Comparison of ENCODE assay signal across 24 cellular contexts in the genomic region with DNA sequence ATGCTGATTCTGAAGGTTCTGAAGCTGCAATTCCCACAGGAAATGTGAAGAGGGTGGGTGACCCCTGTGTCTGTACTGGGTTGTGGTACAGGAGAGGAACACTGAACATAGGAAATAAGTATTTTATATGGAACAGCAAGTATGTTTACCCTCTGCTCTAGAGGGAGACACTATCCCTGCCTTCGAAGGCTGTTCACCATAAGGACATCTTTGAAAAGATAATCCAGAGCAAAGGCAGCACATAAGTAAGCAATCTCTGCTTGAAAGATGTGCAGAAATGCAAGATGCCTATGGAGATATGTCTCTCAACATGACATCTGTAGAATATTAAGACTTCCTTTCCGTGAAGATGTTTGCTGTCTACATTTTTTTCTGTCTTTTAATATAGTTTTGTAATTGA.
A peak's percentile ranks its signal among the peaks of the same experiment; 100 is the strongest.
DNase-seq lines count a peak whose midpoint lies in the region; ATAC-seq, FAIRE-seq and TF ChIP-seq lines count a peak whose summit lies in the region.
"Had no signal": no experiment of that assay in that cellular context is flagged by ENCODE, and none has a peak within 500 bp of the region (broad histone marks: within the 10 kb centered on the region; RNA-seq: fewer than 3 reads in every experiment).

No MANE protein-coding gene starts in this region.

- H3K36me3 ChIP-seq in liver (ENCODE audit: control insufficient read depth in 4 of 4, insufficient read depth in 3 of 4, low read depth in 1 of 4, low read length in 3 of 4) (no peaks in the 10 kb centered on the region), HepG2 (replicated peaks in 1 of 2; ENCODE audit: control insufficient read depth in 1 of 2, insufficient read depth in 2 of 2, low read length in 2 of 2) (no peaks in the 10 kb centered on the region), osteoblast (ENCODE audit: insufficient read depth, low read length) (no peaks in the 10 kb centered on the region)
- H3K36me3 ChIP-seq: uterus had no signal

- POLR2A ChIA-PET in HepG2 (lab: Yijun Ruan, JAX) = no interaction called here

- H3K79me2 ChIP-seq in HepG2 (ENCODE audit: insufficient read depth, low read length) (no peaks in the 10 kb centered on the region), osteoblast (ENCODE audit: insufficient read depth, low read length) (no peaks in the 10 kb centered on the region)

- H4K20me1 ChIP-seq in HepG2 (ENCODE audit: insufficient read depth, low read length) (no peaks in the 10 kb centered on the region), osteoblast (ENCODE audit: insufficient read depth, low read length) (no peaks in the 10 kb centered on the region)

- in situ Hi-C loops in HepG2 (cut with HindIII; ENCODE audit: extremely low pct_ligation_motif_present, low pct_unique_long_range_greater_than_20kb) = no loop called here

- ATAC-seq in HepG2 (no peak), HG03521 (IDR thresholded peaks at IDR 0.05; ENCODE audit: unreplicated experiment) (no peak)
- ATAC-seq in activated naive CD4-positive, alpha-beta T cell treated with anti-CD3 and anti-CD28 coated beads, Interleukin-2, amount 50 U/mL, for 72 hours = no peak
- ATAC-seq: gastroesophageal sphincter; stimulated activated memory B cell treated with anti-CD40 and anti-IgM and Interleukin-4, amounts not matched to agents 10 μg/mL and 1 μg/mL and 100 μg/mL, for 72 hours had no signal

- 69% methylated on average over 2 of the region's 2 CpGs for WGBS in liver
- 9% methylated on average over 2 of the region's 2 CpGs for WGBS in HepG2 (ENCODE audit: low lambda C conversion rate)

- no peak for TF ChIP-seq POLR2A in HepG2 (IDR thresholded peaks at IDR 0.05; ENCODE audit: insufficient read depth in 1 of 2, low read depth in 2 of 2, low read length in 2 of 2)

- H3K4me1 ChIP-seq in liver (ENCODE audit: control insufficient read depth in 4 of 4, insufficient read depth in 4 of 4, low read length in 3 of 4) (no peaks in the 10 kb centered on the region), HepG2 (ENCODE audit: insufficient read depth, low read length) (no peaks in the 10 kb centered on the region), osteoblast (ENCODE audit: insufficient read depth, low read length) (no peaks in the 10 kb centered on the region)
- H3K4me1 ChIP-seq: gastroesophageal sphincter, uterus had no signal

- no peaks in the 10 kb centered on the region for H3K9me3 ChIP-seq in liver (ENCODE audit: control insufficient read depth in 4 of 4, low read length in 3 of 4)
- H3K9me3 ChIP-seq in HepG2 (ENCODE audit: low read length) = no peaks in the 10 kb centered on the region
- no peaks in the 10 kb centered on the region for H3K9me3 ChIP-seq in osteoblast (ENCODE audit: low read depth, low read length)
- H3K9me3 ChIP-seq: gastroesophageal sphincter, uterus had no signal

- H3K27ac Mint-ChIP-seq in activated naive CD4-positive, alpha-beta T cell treated with anti-CD3 and anti-CD28 coated beads, Interleukin-2, amount 50 U/mL, for 72 hours = no peak overlapping the region
- H3K27ac Mint-ChIP-seq: activated naive CD4-positive, alpha-beta T cell treated with anti-CD3 and anti-CD28 coated beads, Interleukin-2, amount 50 U/mL, for 24 hours; stimulated activated memory B cell treated with anti-CD40 and anti-IgM and Interleukin-4, amounts not matched to agents 10 μg/mL and 1 μg/mL and 100 μg/mL, for 72 hours had no signal

- no peak for TF ChIP-seq EP300 in HepG2 (IDR thresholded peaks at IDR 0.05; ENCODE audit: low read depth in 2 of 2, low read length in 2 of 2)
- TF ChIP-seq EP300 in HepG2 (CRISPR knock-in tag; IDR thresholded peaks at IDR 0.05; ENCODE audit: borderline replicate concordance) = no peak

- H3K9me3 Mint-ChIP-seq in activated naive CD4-positive, alpha-beta T cell treated with anti-CD3 and anti-CD28 coated beads, Interleukin-2, amount 50 U/mL, for 72 hours = peaks cover 0 to 4% of the 10 kb centered on the region in 2 donors
- H3K9me3 Mint-ChIP-seq: activated naive CD4-positive, alpha-beta T cell treated with anti-CD3 and anti-CD28 coated beads, Interleukin-2, amount 50 U/mL, for 24 hours; central memory CD8-positive, alpha-beta T cell; stimulated activated memory B cell treated with anti-CD40 and anti-IgM and Interleukin-4, amounts not matched to agents 10 μg/mL and 1 μg/mL and 100 μg/mL, for 72 hours had no signal

- H3K9ac ChIP-seq in liver (ENCODE audit: low read depth in 1 of 2, low read length in 2 of 2) (no peak overlapping the region), HepG2 (ENCODE audit: insufficient read depth, low read depth, low read length) (no peak overlapping the region)

- DNase-seq in HepG2 (ENCODE audit: low spot score) = no peak
- peak; percentile 13 for DNase-seq in NCI-H82 treated with DMSO at 0.1 percent for 48 hours (lab: John Stamatoyannopoulos, UW; ENCODE audit: unreplicated experiment)
- peak; percentile 44 for DNase-seq in choroid plexus epithelial cell (ENCODE audit: low read depth)
- no peak for DNase-seq in osteoblast (ENCODE audit: insufficient read length, low spot score, missing footprints)
- no peak for DNase-seq in activated naive CD4-positive, alpha-beta T cell treated with anti-CD3 and anti-CD28 coated beads, Interleukin-2, amount 50 U/mL, for 72 hours (ENCODE audit: low spot score in 2 of 2)
- no peak for DNase-seq in central memory CD4-positive, alpha-beta T cell
- DNase-seq: activated CD4-positive, alpha-beta T cell treated with anti-CD3 and anti-CD28 coated beads for 4 hours; aorta; C1 segment of cervical spinal cord; GF-D8; HCEC 1CT; islet precursor cell; KG1; NCI-H1092 treated with DMSO at 0.1 percent for 48 hours; NCI-H510A; small intestine; uterus had no signal

- intact Hi-C loops in HepG2 (cut with micrococcal nuclease; ENCODE audit: unreplicated experiment) = no loop called here

- no peak overlapping the region for H2AFZ ChIP-seq in HepG2 (ENCODE audit: low read length)
- H2AFZ ChIP-seq in osteoblast (ENCODE audit: low read length) = no peak overlapping the region

- H3K4me3 ChIP-seq in liver (ENCODE audit: low read depth in 1 of 3, low read length in 3 of 3) (no peak overlapping the region), HepG2 (replicated peaks in 1 of 3; ENCODE audit: insufficient read depth in 1 of 3, low read depth in 2 of 3, low read length in 3 of 3) (no peak overlapping the region), choroid plexus epithelial cell (ENCODE audit: low read depth, low read length) (no peak overlapping the region), osteoblast (ENCODE audit: insufficient read depth, low read length) (no peak overlapping the region)
- H3K4me3 ChIP-seq: gastroesophageal sphincter, lung, uterus had no signal

- no TSS peak for BruUV-seq in HepG2 (replicated peaks; lab: Mats Ljungman, UMichigan)

- CTCF ChIA-PET in HepG2 (lab: Yijun Ruan, JAX; ENCODE audit: low intra/inter-chr PET ratio, low total read pairs) = no interaction called here

- H3K4me2 ChIP-seq in HepG2 (ENCODE audit: low read depth, low read length) (no peak overlapping the region), osteoblast (ENCODE audit: insufficient read depth, low read length) (no peak overlapping the region)

- TF ChIP-seq CTCF in liver (IDR thresholded peaks at IDR 0.05; ENCODE audit: low read depth, low read length, missing input control) = no peak
- TF ChIP-seq CTCF in HepG2 (CRISPR knock-in tag; IDR thresholded peaks at IDR 0.05) = no peak
- TF ChIP-seq CTCF in choroid plexus epithelial cell (conservative IDR thresholded peaks at IDR 0.05; ENCODE audit: low read depth, low read length) = peak; percentile 43
- peak; percentile 15 for TF ChIP-seq CTCF in osteoblast (IDR thresholded peaks at IDR 0.05; ENCODE audit: extremely low read depth, low read depth, low read length)

- H3K27me3 ChIP-seq in liver (ENCODE audit: control insufficient read depth in 4 of 4, insufficient read depth in 4 of 4, low read length in 3 of 4) = no peaks in the 10 kb centered on the region
- no peaks in the 10 kb centered on the region for H3K27me3 ChIP-seq in HepG2 (ENCODE audit: control insufficient read depth in 1 of 2, insufficient read depth in 2 of 2, low read length in 2 of 2)
- no peaks in the 10 kb centered on the region for H3K27me3 ChIP-seq in osteoblast (ENCODE audit: insufficient read depth, low read length)
- H3K27me3 ChIP-seq: gastroesophageal sphincter, uterus had no signal

- TF ChIP-seq RAD21 in liver (IDR thresholded peaks at IDR 0.05) (peak; percentile 12), HepG2 (CRISPR knock-in tag; IDR thresholded peaks at IDR 0.05) (no peak)

- H3K27ac ChIP-seq in liver (ENCODE audit: low read depth in 1 of 2, low read length in 2 of 2) (no peak overlapping the region), HepG2 (ENCODE audit: extremely low read length, insufficient read depth, low read length) (no peak overlapping the region), osteoblast (ENCODE audit: low read depth, low read length) (no peak overlapping the region)
- H3K27ac ChIP-seq: gastroesophageal sphincter, uterus had no signal

- H3K36me3 Mint-ChIP-seq in activated naive CD4-positive, alpha-beta T cell treated with anti-CD3 and anti-CD28 coated beads, Interleukin-2, amount 50 U/mL, for 72 hours = no peaks in the 10 kb centered on the region
- H3K36me3 Mint-ChIP-seq: activated naive CD4-positive, alpha-beta T cell treated with anti-CD3 and anti-CD28 coated beads, Interleukin-2, amount 50 U/mL, for 24 hours; stimulated activated memory B cell treated with anti-CD40 and anti-IgM and Interleukin-4, amounts not matched to agents 10 μg/mL and 1 μg/mL and 100 μg/mL, for 72 hours had no signal

- no peak for FAIRE-seq in HepG2 (lab: Jason Lieb, UNC)
- FAIRE-seq: small intestine had no signal

TF ChIP-seq in liver, 16 proteins besides CTCF, POLR2A, EP300 and RAD21 (continues in another document):
- TF ChIP-seq GABPA (IDR thresholded peaks at IDR 0.05 in 1 of 2, conservative IDR thresholded peaks at IDR 0.05 in 1 of 2) (no peak), SP1 (IDR thresholded peaks at IDR 0.05) (no peak)

TF ChIP-seq in HepG2, 621 proteins besides CTCF, POLR2A, EP300 and RAD21 (continues in another document):
- TF ChIP-seq ADNP (CRISPR knock-in tag; IDR thresholded peaks at IDR 0.05) (no peak), CREM (IDR thresholded peaks at IDR 0.05) (no peak), CREM (CRISPR knock-in tag; IDR thresholded peaks at IDR 0.05) (no peak), NR2C2 (CRISPR knock-in tag; IDR thresholded peaks at IDR 0.05; ENCODE audit: borderline replicate concordance) (no peak), ZKSCAN5 (CRISPR knock-in tag; IDR thresholded peaks at IDR 0.05) (no peak)

Comparison
In these comparisons a context has a peak if more than half of its experiments do, and no peak if none do; other contexts are left out.
1. CTCF ChIP-seq: peak in choroid plexus epithelial cell (single experiment) and osteoblast (single experiment); none in liver (single experiment) and HepG2 (single experiment).
2. DNase-seq: peak in NCI-H82 treated with DMSO at 0.1 percent for 48 hours (single experiment) and choroid plexus epithelial cell (single experiment); none in HepG2 (single experiment), osteoblast (single experiment), activated naive CD4-positive, alpha-beta T cell treated with anti-CD3 and anti-CD28 coated beads, Interleukin-2, amount 50 U/mL, for 72 hours (0 of 2) and central memory CD4-positive, alpha-beta T cell (single experiment).